In the genomic region with DNA sequence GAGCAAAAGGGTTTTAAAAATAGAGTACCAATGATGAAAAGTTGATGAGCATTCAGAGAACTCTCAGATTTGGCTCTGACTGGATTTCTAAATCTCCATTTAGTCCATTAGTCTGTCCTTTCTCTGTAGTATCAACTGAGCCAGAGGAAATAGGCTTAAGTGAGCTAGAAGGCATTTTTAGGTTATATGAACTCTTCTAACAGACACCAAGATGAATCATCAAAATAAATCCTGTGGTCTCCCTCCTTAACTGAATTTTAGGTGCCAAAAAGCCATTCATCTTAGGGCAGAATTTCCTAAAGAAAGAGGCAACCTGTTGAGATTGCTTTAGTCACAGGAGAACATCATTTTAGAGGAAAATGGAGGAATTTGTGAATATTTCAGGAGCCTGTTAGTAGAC, we compare ENCODE assay signal across 17 cellular contexts.
"Had no signal": no experiment of that assay in that cellular context is flagged by ENCODE, and none has a peak within 500 bp of the region (broad histone marks: within the 10 kb centered on the region; RNA-seq: fewer than 3 reads in every experiment).

No MANE protein-coding gene starts in this region.

- DNase-seq: activated CD4-positive, CD25-positive, alpha-beta regulatory T cell; activated naive CD4-positive, alpha-beta T cell treated with anti-CD3 and anti-CD28 coated beads, Interleukin-2, amount 10 ng/mL, durations not matched to agents 7 days and 5 days; dorsolateral prefrontal cortex; endodermal cell; erythroblast; hippocampal formation; mucosa of descending colon; naive thymus-derived CD4-positive, alpha-beta T cell; sigmoid colon; stimulated activated CD4-positive, alpha-beta T cell treated with anti-CD3 and anti-CD28 coated beads, Interleukin-12 subunit alpha, Interleukin-12 subunit beta, amount 100 ng/mL, for 4 hours had no signal

- H2AFZ ChIP-seq: parathyroid adenoma had no signal

- H3K27ac Mint-ChIP-seq: activated naive CD4-positive, alpha-beta T cell treated with anti-CD3 and anti-CD28 coated beads, Interleukin-2, amount 10 ng/mL, durations not matched to agents 7 days and 5 days; activated T-helper 2 cell treated with anti-CD3 and anti-CD28 coated beads, Interferon-gamma antibody, Interleukin-2, Interleukin-4, amounts not matched to agents 10 μg/mL and 5 μg/mL and 100 μg/mL, durations not matched to agents 14 hours and 24 hours and 36 hours; endodermal cell; naive thymus-derived CD4-positive, alpha-beta T cell; stimulated activated effector memory CD8-positive, alpha-beta T cell treated with anti-CD3 and anti-CD28 coated beads, Interleukin-12 subunit alpha, Interleukin-12 subunit beta, amount 100 ng/mL, for 72 hours; T-helper 2 cell treated with Interferon-gamma antibody and Interleukin-4, amounts not matched to agents 5 μg/mL and 100 μg/mL, for 36 hours had no signal

- H3K9ac ChIP-seq: parathyroid adenoma had no signal

- H3K36me3 ChIP-seq: sigmoid colon, tibial nerve had no signal

- H3K4me3 Mint-ChIP-seq: activated naive CD4-positive, alpha-beta T cell treated with anti-CD3 and anti-CD28 coated beads, Interleukin-2, amount 10 ng/mL, durations not matched to agents 7 days and 5 days; endodermal cell; naive thymus-derived CD4-positive, alpha-beta T cell; stimulated activated effector memory CD8-positive, alpha-beta T cell treated with anti-CD3 and anti-CD28 coated beads, Interleukin-12 subunit alpha, Interleukin-12 subunit beta, amount 100 ng/mL, for 72 hours; T-helper 2 cell treated with Interferon-gamma antibody and Interleukin-4, amounts not matched to agents 5 μg/mL and 100 μg/mL, for 36 hours had no signal

- H3K36me3 Mint-ChIP-seq: activated naive CD4-positive, alpha-beta T cell treated with anti-CD3 and anti-CD28 coated beads, Interleukin-2, amount 10 ng/mL, durations not matched to agents 7 days and 5 days; naive thymus-derived CD4-positive, alpha-beta T cell; stimulated activated effector memory CD8-positive, alpha-beta T cell treated with anti-CD3 and anti-CD28 coated beads, Interleukin-12 subunit alpha, Interleukin-12 subunit beta, amount 100 ng/mL, for 72 hours had no signal

- H3K27ac ChIP-seq: dorsolateral prefrontal cortex, parathyroid adenoma, sigmoid colon, tibial nerve had no signal

- ATAC-seq: left lobe of liver; mucosa of descending colon; naive thymus-derived CD4-positive, alpha-beta T cell; stimulated activated effector memory CD8-positive, alpha-beta T cell treated with anti-CD3 and anti-CD28 coated beads, Interleukin-12 subunit alpha, Interleukin-12 subunit beta, amount 100 ng/mL, for 72 hours had no signal

- H3K9me3 Mint-ChIP-seq: activated naive CD4-positive, alpha-beta T cell treated with anti-CD3 and anti-CD28 coated beads, Interleukin-2, amount 10 ng/mL, durations not matched to agents 7 days and 5 days; activated T-helper 2 cell treated with anti-CD3 and anti-CD28 coated beads, Interferon-gamma antibody, Interleukin-2, Interleukin-4, amounts not matched to agents 10 μg/mL and 5 μg/mL and 100 μg/mL, durations not matched to agents 14 hours and 24 hours and 36 hours; endodermal cell; stimulated activated effector memory CD8-positive, alpha-beta T cell treated with anti-CD3 and anti-CD28 coated beads, Interleukin-12 subunit alpha, Interleukin-12 subunit beta, amount 100 ng/mL, for 72 hours; T-helper 2 cell treated with Interferon-gamma antibody and Interleukin-4, amounts not matched to agents 5 μg/mL and 100 μg/mL, for 36 hours had no signal

- FAIRE-seq: keratinocyte had no signal

- H3K4me3 ChIP-seq: dorsolateral prefrontal cortex, mucosa of descending colon, sigmoid colon, tibial nerve had no signal

- H3K4me1 ChIP-seq: tibial nerve had no signal

- H3K9me3 ChIP-seq: mucosa of descending colon, sigmoid colon, tibial nerve had no signal

- H3K27me3 Mint-ChIP-seq: activated naive CD4-positive, alpha-beta T cell treated with anti-CD3 and anti-CD28 coated beads, Interleukin-2, amount 10 ng/mL, durations not matched to agents 7 days and 5 days had no signal

- H3K4me1 Mint-ChIP-seq: activated naive CD4-positive, alpha-beta T cell treated with anti-CD3 and anti-CD28 coated beads, Interleukin-2, amount 10 ng/mL, durations not matched to agents 7 days and 5 days; stimulated activated effector memory CD8-positive, alpha-beta T cell treated with anti-CD3 and anti-CD28 coated beads, Interleukin-12 subunit alpha, Interleukin-12 subunit beta, amount 100 ng/mL, for 72 hours had no signal

- H3K27me3 ChIP-seq: dorsolateral prefrontal cortex, sigmoid colon, tibial nerve had no signal

- H3K79me2 ChIP-seq: parathyroid adenoma had no signal
